In the genomic region with DNA sequence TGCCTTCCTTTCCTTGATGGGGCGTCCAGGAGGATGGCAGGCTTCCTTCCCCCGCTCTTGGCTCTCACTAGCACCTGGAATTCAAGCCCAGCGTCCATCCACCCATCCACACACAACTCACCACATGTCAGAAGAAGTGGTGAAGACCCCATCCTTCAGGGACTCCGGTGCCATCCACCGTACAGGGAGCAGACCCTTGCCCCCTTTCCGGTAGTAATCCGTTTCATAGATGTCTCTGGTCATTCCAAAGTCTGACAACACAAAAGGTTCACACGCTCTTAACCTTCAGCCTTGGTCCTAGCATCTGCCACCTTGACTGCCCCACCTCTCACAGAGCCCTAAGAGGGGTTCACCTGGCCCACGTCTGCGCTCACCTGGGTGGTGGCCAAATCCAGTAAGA, we compare ENCODE assay signal across 28 cellular contexts.
"Had no signal": no experiment of that assay in that cellular context is flagged by ENCODE, and none has a peak within 500 bp of the region (broad histone marks: within the 10 kb centered on the region; RNA-seq: fewer than 3 reads in every experiment).

No MANE protein-coding gene starts in this region.

- H3K4me3 Mint-ChIP-seq: stimulated activated effector memory CD8-positive, alpha-beta T cell treated with anti-CD3 and anti-CD28 coated beads, Interleukin-12 subunit alpha, Interleukin-12 subunit beta, amount 100 ng/mL, for 72 hours; stimulated activated naive B cell treated with anti-CD40 and anti-IgM and Interleukin-4, amounts not matched to agents 10 μg/mL and 1 μg/mL and 100 μg/mL, for 72 hours; stimulated activated naive CD8-positive, alpha-beta T cell treated with anti-CD3 and anti-CD28 coated beads, Interleukin-15, amount 100 ng/mL, for 72 hours; stimulated activated naive CD8-positive, alpha-beta T cell treated with anti-CD3 and anti-CD28 coated beads, Interleukin-15, Interleukin-2, amounts not matched to agents 100 ng/mL and 50 ng/mL, for 24 hours; type B pancreatic cell had no signal

- DNase-seq: stimulated activated CD4-positive, alpha-beta T cell treated with anti-CD3 and anti-CD28 coated beads, Interleukin-2, amount 100 ng/mL, for 48 hours; stimulated activated CD4-positive, alpha-beta T cell treated with anti-CD3 and anti-CD28 coated beads, Interleukin-4, amount 100 ng/mL, for 1 hour; stimulated activated CD4-positive, alpha-beta T cell treated with anti-CD3 and anti-CD28 coated beads, Interleukin-4, amount 100 ng/mL, for 24 hours; stimulated activated CD4-positive, alpha-beta T cell treated with anti-CD3 and anti-CD28 coated beads, Interleukin-4, amount 100 ng/mL, for 4 hours; stimulated activated CD8-positive, alpha-beta memory T cell treated with anti-CD3 and anti-CD28 coated beads, Interleukin-4, amount 100 ng/mL, for 48 hours; stimulated activated naive B cell treated with anti-CD40 and anti-IgM and Interleukin-4, amounts not matched to agents 10 μg/mL and 1 μg/mL and 100 μg/mL, for 72 hours; stimulated activated naive CD4-positive, alpha-beta T cell; stimulated activated naive CD4-positive, alpha-beta T cell treated with Interleukin-2 at 50 U/mL for 16 hours; stimulated activated naive CD8-positive, alpha-beta T cell treated with anti-CD3 and anti-CD28 coated beads, Interleukin-15, amount 100 ng/mL, for 72 hours; stimulated activated naive CD8-positive, alpha-beta T cell treated with anti-CD3 and anti-CD28 coated beads, Interleukin-15, Interleukin-2, amounts not matched to agents 100 U/mL and 50 U/mL, for 24 hours; stomach; substantia nigra; testis; thyroid gland; transverse colon; trophoblast cell; upper lobe of left lung; upper lobe of right lung; uterus had no signal

- H3K27ac ChIP-seq: stomach, suprapubic skin, testis, thoracic aorta, thyroid gland, tibial artery, tibial nerve, transverse colon, upper lobe of left lung, upper lobe of right lung, uterus, vagina had no signal

- H3K27me3 ChIP-seq: stomach, suprapubic skin, testis, thyroid gland, tibial artery, tibial nerve, transverse colon, upper lobe of left lung, upper lobe of right lung, uterus, vagina had no signal

- H3K4me1 ChIP-seq: stomach, suprapubic skin, testis, thyroid gland, tibial artery, transverse colon, upper lobe of left lung, upper lobe of right lung, uterus, vagina had no signal

- H3K9me3 ChIP-seq: suprapubic skin, testis, thoracic aorta, thyroid gland, transverse colon, upper lobe of right lung, uterus had no signal

- H3K36me3 Mint-ChIP-seq: stimulated activated effector memory CD8-positive, alpha-beta T cell treated with anti-CD3 and anti-CD28 coated beads, Interleukin-12 subunit alpha, Interleukin-12 subunit beta, amount 100 ng/mL, for 72 hours had no signal

- ATAC-seq: stimulated activated effector memory CD8-positive, alpha-beta T cell treated with anti-CD3 and anti-CD28 coated beads, Interleukin-12 subunit alpha, Interleukin-12 subunit beta, amount 100 ng/mL, for 72 hours; stimulated activated naive B cell treated with anti-CD40 and anti-IgM and Interleukin-4, amounts not matched to agents 10 μg/mL and 1 μg/mL and 100 μg/mL, for 72 hours; stimulated activated naive CD8-positive, alpha-beta T cell treated with anti-CD3 and anti-CD28 coated beads, Interleukin-15, amount 100 ng/mL, for 72 hours; stimulated activated naive CD8-positive, alpha-beta T cell treated with anti-CD3 and anti-CD28 coated beads, Interleukin-15, Interleukin-2, amounts not matched to agents 100 U/mL and 50 U/mL, for 24 hours; upper lobe of right lung had no signal

- FAIRE-seq: urothelium cell line had no signal

- H3K27me3 Mint-ChIP-seq: stimulated activated naive B cell treated with anti-CD40 and anti-IgM and Interleukin-4, amounts not matched to agents 10 μg/mL and 1 μg/mL and 100 μg/mL, for 72 hours; stimulated activated naive CD8-positive, alpha-beta T cell treated with anti-CD3 and anti-CD28 coated beads, Interleukin-15, amount 100 ng/mL, for 72 hours; stimulated activated naive CD8-positive, alpha-beta T cell treated with anti-CD3 and anti-CD28 coated beads, Interleukin-15, Interleukin-2, amounts not matched to agents 100 ng/mL and 50 ng/mL, for 24 hours; type B pancreatic cell had no signal

- H3K4me1 Mint-ChIP-seq: stimulated activated effector memory CD8-positive, alpha-beta T cell treated with anti-CD3 and anti-CD28 coated beads, Interleukin-12 subunit alpha, Interleukin-12 subunit beta, amount 100 ng/mL, for 72 hours; stimulated activated naive B cell treated with anti-CD40 and anti-IgM and Interleukin-4, amounts not matched to agents 10 μg/mL and 1 μg/mL and 100 μg/mL, for 72 hours; stimulated activated naive CD8-positive, alpha-beta T cell treated with anti-CD3 and anti-CD28 coated beads, Interleukin-15, amount 100 ng/mL, for 72 hours had no signal

- H3K27ac Mint-ChIP-seq: stimulated activated effector memory CD8-positive, alpha-beta T cell treated with anti-CD3 and anti-CD28 coated beads, Interleukin-12 subunit alpha, Interleukin-12 subunit beta, amount 100 ng/mL, for 72 hours; stimulated activated naive CD8-positive, alpha-beta T cell treated with anti-CD3 and anti-CD28 coated beads, Interleukin-15, amount 100 ng/mL, for 72 hours; stimulated activated naive CD8-positive, alpha-beta T cell treated with anti-CD3 and anti-CD28 coated beads, Interleukin-15, Interleukin-2, amounts not matched to agents 100 ng/mL and 50 ng/mL, for 24 hours; type B pancreatic cell had no signal

- H3K4me3 ChIP-seq: stomach, suprapubic skin, testis, thoracic aorta, thyroid gland, tibial artery, tibial nerve, transverse colon, upper lobe of left lung, upper lobe of right lung, uterus, vagina had no signal

- H3K36me3 ChIP-seq: uterus had no signal
